ENCODE assay signal across 13 cellular contexts in genomic region chr7:41810258-41810576, GRCh38.
DNase-seq lines count a peak whose midpoint lies in the region; ATAC-seq and TF ChIP-seq lines count a peak whose summit lies in the region.
"Had no signal": no experiment of that assay in that cellular context is flagged by ENCODE, and none has a peak within 500 bp of the region (broad histone marks: within the 10 kb centered on the region; RNA-seq: fewer than 3 reads in every experiment).

No MANE protein-coding gene starts in this region.

- DNase-seq in CD1c-positive myeloid dendritic cell (ENCODE audit: extremely low spot score) (peak; percentile 73), activated gamma-delta T cell treated with Interleukin-2 at 50 U/mL for 16 hours (no peak), ovary (no peak), immature natural killer cell (no peak), NCI-H2196 (lab: John Stamatoyannopoulos, UW; ENCODE audit: unreplicated experiment) (no peak)
- DNase-seq: NCI-H146 had no signal

- H3K4me3 ChIP-seq in ovary, result no peak overlapping the region

- no peaks in the 10 kb centered on the region for H3K36me3 ChIP-seq in ovary

- intact Hi-C loops in ovary (cut with DNase I), result loop anchor here in 1 of 4 donors (5.0 kb wide), 1 partner anchor 1673 kb away; the partner anchor contains the start of gene SUGCT

- no peaks in the 10 kb centered on the region for H3K9me3 Mint-ChIP-seq in immature natural killer cell
- H3K9me3 Mint-ChIP-seq: activated T-helper 17 cell treated with anti-CD3 and anti-CD28 coated beads, Interleukin-2, amount 50 U/mL, for 72 hours; central memory CD8-positive, alpha-beta T cell had no signal

- no peaks in the 10 kb centered on the region for H3K9me3 ChIP-seq in ovary

- peaks cover 18 to 22% of the 10 kb centered on the region in 2 donors for H3K4me1 Mint-ChIP-seq in immature natural killer cell
- H3K4me1 Mint-ChIP-seq: activated T-helper 17 cell treated with anti-CD3 and anti-CD28 coated beads, Interleukin-2, amount 50 U/mL, for 72 hours had no signal

- no peak for TF ChIP-seq EP300 in ovary (IDR thresholded peaks at IDR 0.05)

- peaks cover 0 to 3% (median 2%) of the 10 kb centered on the region in 3 donors for H3K27me3 Mint-ChIP-seq in immature natural killer cell (ENCODE audit: low read depth in 3 of 3)
- H3K27me3 Mint-ChIP-seq: activated T-helper 17 cell treated with anti-CD3 and anti-CD28 coated beads, Interleukin-2, amount 50 U/mL, for 72 hours; central memory CD8-positive, alpha-beta T cell had no signal

- TF ChIP-seq CTCF in ovary (IDR thresholded peaks at IDR 0.05), result no peak

- no peak overlapping the region for H3K27ac ChIP-seq in ovary
- H3K27ac ChIP-seq: VCaP had no signal

- WGBS in ovary, 3 donors, result 90 to 93% (median 91%) methylated on average over 7 of the region's 7 CpGs

- H3K36me3 Mint-ChIP-seq in immature natural killer cell, result no peaks in the 10 kb centered on the region

- H3K27ac Mint-ChIP-seq in immature natural killer cell, result peak overlapping the region in 1 of 6 donors; percentile 32
- H3K27ac Mint-ChIP-seq: activated T-helper 17 cell treated with anti-CD3 and anti-CD28 coated beads, Interleukin-2, amount 50 U/mL, for 72 hours had no signal

- peak; percentile 88 for ATAC-seq in GM19328 (IDR thresholded peaks at IDR 0.05; ENCODE audit: unreplicated experiment)
- ATAC-seq in HG02642 (IDR thresholded peaks at IDR 0.05; ENCODE audit: poor library complexity, unreplicated experiment), result peak; percentile 85
- peak; percentile 94 for ATAC-seq in HG03439 (IDR thresholded peaks at IDR 0.05; ENCODE audit: unreplicated experiment)
- ATAC-seq: activated T-helper 17 cell treated with anti-CD3 and anti-CD28 coated beads, Interleukin-2, amount 50 U/mL, for 72 hours had no signal

- no peak for TF ChIP-seq POLR2A in ovary (IDR thresholded peaks at IDR 0.05)

- H3K27me3 ChIP-seq in ovary, result no peaks in the 10 kb centered on the region

- H3K4me3 Mint-ChIP-seq in immature natural killer cell, result no peak overlapping the region
- H3K4me3 Mint-ChIP-seq: activated T-helper 17 cell treated with anti-CD3 and anti-CD28 coated beads, Interleukin-2, amount 50 U/mL, for 72 hours; central memory CD8-positive, alpha-beta T cell; neural crest cell had no signal

- no peaks in the 10 kb centered on the region for H3K4me1 ChIP-seq in ovary (ENCODE audit: insufficient read depth)
